ENCODE assay signal across 8 cellular contexts in genomic region chr9:108994695-108995094, GRCh38. TPM values are rescaled to one million over a fixed set of nuclear protein-coding genes. Genes with fewer than 3 reads are reported as not detected.
DNase-seq lines count a peak whose midpoint lies in the region; ATAC-seq, FAIRE-seq and TF ChIP-seq lines count a peak whose summit lies in the region.

No MANE protein-coding gene starts in this region.

- H3K4me1 ChIP-seq in endothelial cell of umbilical vein (ENCODE audit: control insufficient read depth, extremely low read depth, insufficient read depth, low read length) (peaks cover 50% of the 10 kb centered on the region), hepatocyte (ENCODE audit: insufficient read depth) (no peaks in the 10 kb centered on the region)

- H3K9me1 ChIP-seq in endothelial cell of umbilical vein (replicated peaks; ENCODE audit: control insufficient read depth, extremely low read depth, insufficient read depth, low read length) = no peaks in the 10 kb centered on the region

- H2AFZ ChIP-seq in endothelial cell of umbilical vein (ENCODE audit: low read depth, low read length) (no peak overlapping the region), hepatocyte (no peak overlapping the region)

- TF ChIP-seq POLR2A in endothelial cell of umbilical vein (IDR thresholded peaks at IDR 0.05; ENCODE audit: low read depth, low read length) = no peak

- H3K36me3 ChIP-seq in endothelial cell of umbilical vein (ENCODE audit: control insufficient read depth in 2 of 2, extremely low read depth in 1 of 2, insufficient read depth in 2 of 2, low read length in 2 of 2) = peaks cover 0 to 3% of the 10 kb centered on the region in 2 experiments
- H3K36me3 ChIP-seq in hepatocyte (replicated peaks; ENCODE audit: insufficient read depth, low read depth) = no peaks in the 10 kb centered on the region

- peaks cover 0 to 5% of the 10 kb centered on the region in 2 donors for H3K9me3 Mint-ChIP-seq in stimulated activated naive CD8-positive, alpha-beta T cell treated with anti-CD3 and anti-CD28 coated beads, Interleukin-15, amount 100 ng/mL, for 72 hours
- no peaks in the 10 kb centered on the region for H3K9me3 Mint-ChIP-seq in stimulated activated memory B cell treated with anti-CD40 and anti-IgM and Interleukin-4, amounts not matched to agents 10 μg/mL and 1 μg/mL and 100 μg/mL, for 72 hours

- H3K27me3 ChIP-seq in endothelial cell of umbilical vein (ENCODE audit: control insufficient read depth in 2 of 2, insufficient read depth in 2 of 2, low read length in 2 of 2) (no peaks in the 10 kb centered on the region), hepatocyte (no peaks in the 10 kb centered on the region)

- H3K27ac Mint-ChIP-seq in stimulated activated naive CD8-positive, alpha-beta T cell treated with anti-CD3 and anti-CD28 coated beads, Interleukin-15, amount 100 ng/mL, for 72 hours = no peak overlapping the region
- no peak overlapping the region for H3K27ac Mint-ChIP-seq in stimulated activated memory B cell treated with anti-CD40 and anti-IgM and Interleukin-4, amounts not matched to agents 10 μg/mL and 1 μg/mL and 100 μg/mL, for 72 hours

- no peak for DNase-seq in stimulated activated naive CD8-positive, alpha-beta T cell treated with anti-CD3 and anti-CD28 coated beads, Interleukin-15, Interleukin-2, amounts not matched to agents 100 U/mL and 50 U/mL, for 24 hours
- DNase-seq in stimulated activated naive CD8-positive, alpha-beta T cell treated with anti-CD3 and anti-CD28 coated beads, Interleukin-15, amount 100 ng/mL, for 72 hours = no peak
- DNase-seq in HK-2 (ENCODE audit: unreplicated experiment) (peak; percentile 63), endothelial cell of umbilical vein (ENCODE audit: low read depth, low spot score) (peak; percentile 95), hepatocyte (ENCODE audit: low spot score) (no peak), ACHN (no peak), DMS79 treated with DMSO at 0.1 percent for 48 hours (lab: John Stamatoyannopoulos, UW) (no peak)

- intact Hi-C loops in endothelial cell of umbilical vein (cut with micrococcal nuclease) = loop anchor here (1.0 to 5.0 kb wide), 2 partner anchors 18 to 118 kb away; no protein-coding TSS in a partner anchor

- H3K36me3 Mint-ChIP-seq in stimulated activated memory B cell treated with anti-CD40 and anti-IgM and Interleukin-4, amounts not matched to agents 10 μg/mL and 1 μg/mL and 100 μg/mL, for 72 hours = no peaks in the 10 kb centered on the region

- H3K27me3 Mint-ChIP-seq in stimulated activated naive CD8-positive, alpha-beta T cell treated with anti-CD3 and anti-CD28 coated beads, Interleukin-15, amount 100 ng/mL, for 72 hours = no peaks in the 10 kb centered on the region
- no peaks in the 10 kb centered on the region for H3K27me3 Mint-ChIP-seq in stimulated activated memory B cell treated with anti-CD40 and anti-IgM and Interleukin-4, amounts not matched to agents 10 μg/mL and 1 μg/mL and 100 μg/mL, for 72 hours

- H3K4me2 ChIP-seq in endothelial cell of umbilical vein (ENCODE audit: insufficient read depth, low read length) (peak overlapping the region; percentile 1), hepatocyte (no peak overlapping the region)

- 80% methylated on average over 2 of the region's 2 CpGs for WGBS in hepatocyte (ENCODE audit: low lambda C conversion rate, missing lambda C conversion rate)

- in situ Hi-C loops in ACHN (cut with HindIII; ENCODE audit: low pct_ligation_motif_present, low pct_unique_long_range_greater_than_20kb, low sequenced_read_pairs) = no loop called here

- H3K27ac ChIP-seq in endothelial cell of umbilical vein (ENCODE audit: insufficient read depth, low read depth, low read length) (peak overlapping the region; percentile 49), hepatocyte (no peak overlapping the region)

- no peaks in the 10 kb centered on the region for H3K4me1 Mint-ChIP-seq in stimulated activated naive CD8-positive, alpha-beta T cell treated with anti-CD3 and anti-CD28 coated beads, Interleukin-15, amount 100 ng/mL, for 72 hours
- no peaks in the 10 kb centered on the region for H3K4me1 Mint-ChIP-seq in stimulated activated memory B cell treated with anti-CD40 and anti-IgM and Interleukin-4, amounts not matched to agents 10 μg/mL and 1 μg/mL and 100 μg/mL, for 72 hours

- dilution Hi-C loops in endothelial cell of umbilical vein (cut with MboI; ENCODE audit: extremely low pct_ligation_motif_present, low sequenced_read_pairs) = no loop called here

- H3K4me3 Mint-ChIP-seq in stimulated activated naive CD8-positive, alpha-beta T cell treated with anti-CD3 and anti-CD28 coated beads, Interleukin-15, amount 100 ng/mL, for 72 hours = no peak overlapping the region
- no peak overlapping the region for H3K4me3 Mint-ChIP-seq in stimulated activated memory B cell treated with anti-CD40 and anti-IgM and Interleukin-4, amounts not matched to agents 10 μg/mL and 1 μg/mL and 100 μg/mL, for 72 hours

- H3K9me2 ChIP-seq in hepatocyte (replicated peaks; ENCODE audit: insufficient read depth) = no peaks in the 10 kb centered on the region

- peak; percentile 28 for ATAC-seq in stimulated activated naive CD8-positive, alpha-beta T cell treated with anti-CD3 and anti-CD28 coated beads, Interleukin-15, Interleukin-2, amounts not matched to agents 100 U/mL and 50 U/mL, for 24 hours
- no peak for ATAC-seq in stimulated activated naive CD8-positive, alpha-beta T cell treated with anti-CD3 and anti-CD28 coated beads, Interleukin-15, amount 100 ng/mL, for 72 hours
- ATAC-seq in stimulated activated memory B cell treated with anti-CD40 and anti-IgM and Interleukin-4, amounts not matched to agents 10 μg/mL and 1 μg/mL and 100 μg/mL, for 72 hours = peak; percentile 55

- CTCF ChIA-PET in endothelial cell of umbilical vein (lab: Charles Lee) = interaction anchor here (1.2 kb wide), 1 partner anchor 40 kb away, joined by 4 read pairs; no protein-coding TSS in a partner anchor

- H3K4me3 ChIP-seq in endothelial cell of umbilical vein (replicated peaks in 1 of 3; ENCODE audit: insufficient read depth in 1 of 3, low read depth in 1 of 3, low read length in 3 of 3) = no peak overlapping the region
- H3K4me3 ChIP-seq in hepatocyte = no peak overlapping the region

- FAIRE-seq in endothelial cell of umbilical vein (lab: Jason Lieb, UNC) = peak; percentile 83

- peaks cover 50% of the 10 kb centered on the region for H3K79me2 ChIP-seq in endothelial cell of umbilical vein (ENCODE audit: control insufficient read depth, insufficient read depth, low read length)
- H3K79me2 ChIP-seq in hepatocyte = peaks cover 20% of the 10 kb centered on the region

- no TSS peak for BruUV-seq in endothelial cell of umbilical vein (replicated peaks; lab: Mats Ljungman, UMichigan)

- H3K9ac ChIP-seq in endothelial cell of umbilical vein (replicated peaks; ENCODE audit: extremely low read depth, insufficient read depth, low read length) = no peak overlapping the region

- POLR2A ChIA-PET in endothelial cell of umbilical vein (lab: Charles Lee) = no interaction called here

- H3K9me3 ChIP-seq in endothelial cell of umbilical vein (replicated peaks; ENCODE audit: control insufficient read depth, insufficient read depth, low read length) (no peaks in the 10 kb centered on the region), hepatocyte (ENCODE audit: low read depth) (no peaks in the 10 kb centered on the region)

- H4K20me1 ChIP-seq in endothelial cell of umbilical vein (replicated peaks; ENCODE audit: control insufficient read depth, extremely low read depth, insufficient read depth, low read length) (no peaks in the 10 kb centered on the region), hepatocyte (ENCODE audit: insufficient read depth, poor library complexity, severe bottlenecking) (no peaks in the 10 kb centered on the region)

- TF ChIP-seq CTCF in endothelial cell of umbilical vein (IDR thresholded peaks at IDR 0.05; ENCODE audit: extremely low read depth in 1 of 2, insufficient read depth in 1 of 2, low read depth in 1 of 2, low read length in 2 of 2) (no peak), hepatocyte (IDR thresholded peaks at IDR 0.05; ENCODE audit: poor library complexity) (no peak)

TF ChIP-seq in endothelial cell of umbilical vein, 7 proteins besides CTCF, POLR2A, EP300 and RAD21:
- TF ChIP-seq MYC (IDR thresholded peaks at IDR 0.05; ENCODE audit: low read depth, low read length) (peak; percentile 12), GATA2 (IDR thresholded peaks at IDR 0.05; ENCODE audit: insufficient read depth, insufficient read length, low read depth, low read length) (peak; percentile 58), FOS (IDR thresholded peaks at IDR 0.05; ENCODE audit: borderline replicate concordance, insufficient read depth, low read length) (no peak), EZH2 (IDR thresholded peaks at IDR 0.05; ENCODE audit: borderline replicate concordance, low read depth, low read length, severe bottlenecking) (no peak), POLR2AphosphoS5 (IDR thresholded peaks at IDR 0.05; ENCODE audit: insufficient read depth, low read depth, low read length) (peak; percentile 56), JUN (IDR thresholded peaks at IDR 0.05; ENCODE audit: borderline replicate concordance, insufficient read depth, insufficient read length, low read depth) (no peak)
- TF ChIP-seq, protein P1, sequence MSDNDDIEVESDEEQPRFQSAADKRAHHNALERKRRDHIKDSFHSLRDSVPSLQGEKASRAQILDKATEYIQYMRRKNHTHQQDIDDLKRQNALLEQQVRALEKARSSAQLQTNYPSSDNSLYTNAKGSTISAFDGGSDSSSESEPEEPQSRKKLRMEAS (IDR thresholded peaks at IDR 0.05; ENCODE audit: insufficient read depth, insufficient read length) = no peak
TF ChIP-seq in endothelial cell of umbilical vein: peak in this region for 3.

RNA-seq across cellular contexts. Expression of gene CTNNAL1, which starts 18.6 kb away (rescaled TPM):
- total RNA-seq in endothelial cell of umbilical vein = 72.0 and 76.2 TPM in 2 replicates
- 20.1 and 29.5 TPM in 2 replicates for polyA plus RNA-seq in endothelial cell of umbilical vein
- 67.0 and 69.8 TPM in 2 replicates for polyA plus RNA-seq in endothelial cell of umbilical vein (2011; cell fraction: cytosol; rRNA removed)
- polyA plus RNA-seq in endothelial cell of umbilical vein (2011; cell fraction: nucleus; rRNA removed) = 42.7 and 48.3 TPM in 2 replicates
- 86.2 and 115 TPM in 2 replicates for polyA plus RNA-seq in endothelial cell of umbilical vein (2012)
- 12.9 and 13.4 TPM in 2 replicates for polyA minus RNA-seq in endothelial cell of umbilical vein
- 24.4 TPM for polyA minus RNA-seq in endothelial cell of umbilical vein (2011; cell fraction: cytosol; rRNA and poly(A)+ RNA removed)
- polyA minus RNA-seq in endothelial cell of umbilical vein (2011; cell fraction: nucleus; rRNA and poly(A)+ RNA removed) = 24.6 and 29.6 TPM in 2 replicates
- total RNA-seq in hepatocyte = 46.3 and 54.5 TPM in 2 replicates
- polyA plus RNA-seq in hepatocyte = 57.4 and 64.1 TPM in 2 replicates

Comparison
In these comparisons a context has a peak if more than half of its experiments do, and no peak if none do; other contexts are left out.
1. DNase-seq: peak in HK-2 (single experiment) and endothelial cell of umbilical vein (single experiment); none in stimulated activated naive CD8-positive, alpha-beta T cell treated with anti-CD3 and anti-CD28 coated beads, Interleukin-15, Interleukin-2, amounts not matched to agents 100 U/mL and 50 U/mL, for 24 hours (single experiment), stimulated activated naive CD8-positive, alpha-beta T cell treated with anti-CD3 and anti-CD28 coated beads, Interleukin-15, amount 100 ng/mL, for 72 hours (0 of 2), hepatocyte (single experiment), ACHN (single experiment) and DMS79 treated with DMSO at 0.1 percent for 48 hours (single experiment).